10 cellular contexts compared by ENCODE assay signal in the genomic region with DNA sequence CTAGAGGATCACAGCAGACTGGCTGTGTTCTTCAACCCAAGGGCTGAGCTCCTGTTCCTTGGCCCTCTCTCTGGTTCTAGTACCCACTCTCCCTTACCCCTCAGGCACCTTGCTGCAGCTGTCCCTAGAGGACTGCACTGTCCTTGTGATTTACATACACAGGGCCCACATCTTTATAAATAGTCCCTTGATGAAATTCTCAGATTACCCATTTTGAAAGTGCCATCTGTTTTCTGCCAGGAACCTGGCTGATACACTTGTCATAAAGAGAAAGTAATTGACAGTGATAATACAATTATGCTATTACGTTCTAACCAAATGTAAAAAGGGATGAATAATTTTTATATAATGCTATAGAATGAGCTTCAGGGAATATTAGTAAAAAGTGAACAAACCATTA. TPM values are rescaled to one million over a fixed set of nuclear protein-coding genes. Genes with fewer than 3 reads are reported as not detected.
DNase-seq lines count a peak whose midpoint lies in the region; ATAC-seq and TF ChIP-seq lines count a peak whose summit lies in the region.
"Had no signal": no experiment of that assay in that cellular context is flagged by ENCODE, and none has a peak within 500 bp of the region (broad histone marks: within the 10 kb centered on the region; RNA-seq: fewer than 3 reads in every experiment).

No MANE protein-coding gene starts in this region.

- TF ChIP-seq CTCF in parathyroid adenoma (IDR thresholded peaks at IDR 0.05) (no peak), gastroesophageal sphincter (IDR thresholded peaks at IDR 0.05) (no peak)

- POLR2A ChIA-PET in T-cell (lab: Charles Lee): interaction anchor here in 1 of 2 donors (0.6 kb wide), 1 partner anchor 271 kb away, joined by 3 read pairs; no protein-coding TSS in a partner anchor

- no peaks in the 10 kb centered on the region for H3K27me3 ChIP-seq in parathyroid adenoma (ENCODE audit: control insufficient read depth, insufficient read depth, low read length)
- H3K27me3 ChIP-seq in gastroesophageal sphincter: no peaks in the 10 kb centered on the region
- H3K27me3 ChIP-seq: hepatocyte had no signal

- no peaks in the 10 kb centered on the region for H3K36me3 Mint-ChIP-seq in T-cell

- peak; percentile 93 for ATAC-seq in GM18909 (IDR thresholded peaks at IDR 0.05; ENCODE audit: poor library complexity, unreplicated experiment)
- peak; percentile 98 for ATAC-seq in HG02763 (IDR thresholded peaks at IDR 0.05; ENCODE audit: unreplicated experiment)
- ATAC-seq in T-cell (replicated peaks in 1 of 4): no peak
- ATAC-seq in gastroesophageal sphincter: no peak

- H3K9me3 Mint-ChIP-seq in T-cell: no peaks in the 10 kb centered on the region

- H3K27ac Mint-ChIP-seq in T-cell: no peak overlapping the region

- CTCF ChIA-PET in T-cell (lab: Charles Lee): interaction anchor here in 1 of 2 donors (0.6 kb wide), 1 partner anchor 47 kb away, joined by 3 read pairs; no protein-coding TSS in a partner anchor

- H3K27ac ChIP-seq in parathyroid adenoma (peak overlapping the region; percentile 64), gastroesophageal sphincter (peak overlapping the region in 1 of 4 donors; percentile 25)
- H3K27ac ChIP-seq: hepatocyte had no signal

- H3K4me1 ChIP-seq in parathyroid adenoma: peaks cover 33% of the 10 kb centered on the region
- peaks cover 0 to 25% (median 4%) of the 10 kb centered on the region in 3 donors for H3K4me1 ChIP-seq in gastroesophageal sphincter

- no peak overlapping the region for H3K9ac ChIP-seq in parathyroid adenoma

- H3K27me3 Mint-ChIP-seq in T-cell: peaks cover 0 to 3% of the 10 kb centered on the region in 2 donors

- H3K9me3 ChIP-seq in parathyroid adenoma (ENCODE audit: control insufficient read depth, low read length): no peaks in the 10 kb centered on the region
- H3K9me3 ChIP-seq in gastroesophageal sphincter: no peaks in the 10 kb centered on the region

- TF ChIP-seq EP300 in gastroesophageal sphincter (IDR thresholded peaks at IDR 0.05): no peak

- no peak overlapping the region for H3K4me3 Mint-ChIP-seq in T-cell

- no peaks in the 10 kb centered on the region for H3K4me1 Mint-ChIP-seq in T-cell

- H3K4me3 ChIP-seq in parathyroid adenoma (ENCODE audit: low read depth, low read length) (no peak overlapping the region), gastroesophageal sphincter (no peak overlapping the region)
- H3K4me3 ChIP-seq: hepatocyte had no signal

- WGBS in gastroesophageal sphincter (ENCODE audit: low coverage in 1 of 2), 2 donors: 50 to 69% methylated on average over 1 of the region's 1 CpG

- H3K79me2 ChIP-seq in parathyroid adenoma: no peaks in the 10 kb centered on the region
- H3K79me2 ChIP-seq: hepatocyte had no signal

- no peak overlapping the region for H3K4me2 ChIP-seq in parathyroid adenoma (ENCODE audit: low read length)
- H3K4me2 ChIP-seq: hepatocyte had no signal

- TF ChIP-seq POLR2A in gastroesophageal sphincter (IDR thresholded peaks at IDR 0.05): no peak

- DNase-seq in NCI-H1436 (lab: John Stamatoyannopoulos, UW): peak; percentile 75
- no peak for DNase-seq in NOMO-1 (lab: John Stamatoyannopoulos, UW; ENCODE audit: unreplicated experiment in 2 of 2)
- no peak for DNase-seq in T-cell
- DNase-seq in A172 (ENCODE audit: low spot score): no peak
- DNase-seq: stimulated activated naive CD4-positive, alpha-beta T cell had no signal

- no peaks in the 10 kb centered on the region for H3K36me3 ChIP-seq in parathyroid adenoma (ENCODE audit: control insufficient read depth, insufficient read depth, low read length)
- H3K36me3 ChIP-seq in gastroesophageal sphincter: no peaks in the 10 kb centered on the region

- peak overlapping the region; percentile 68 for H2AFZ ChIP-seq in parathyroid adenoma

RNA-seq across cellular contexts. Expression of gene SPARC, which starts 16.5 kb away (rescaled TPM):
- total RNA-seq in T-cell (1 to 10 TPM in 4 of 5 donors, not detected in 1; 4.1 to 8.6 (median 5.2) TPM), gastroesophageal sphincter (100 to 1,000 TPM; 194 to 521 (median 352) TPM)
- total RNA-seq in A172 (2014; rRNA removed; shearing (Covaris generic)): 3,811 and 5,357 TPM in 2 replicates

RNA-seq across cellular contexts. Expression of gene ATOX1, which starts 55.2 kb away (rescaled TPM):
- total RNA-seq in T-cell: 10 to 100 TPM; 21.4 to 33.8 (median 30.9) TPM
- total RNA-seq in A172 (2014; rRNA removed; shearing (Covaris generic)): 144 and 233 TPM in 2 replicates
- 100 to 1,000 TPM in 1 of 4 donors, 10 to 100 TPM in 3; 61.6 to 145 (median 74.6) TPM for total RNA-seq in gastroesophageal sphincter

Comparison
In these comparisons a context has a peak if more than half of its experiments do, and no peak if none do; other contexts are left out.
1. ATAC-seq: peak in GM18909 (single experiment) and HG02763 (single experiment); none in T-cell (0 of 4) and gastroesophageal sphincter (single experiment).
2. RNA of gene SPARC, which starts 16.5 kb away (total RNA-seq): 3,811 to 5,357 TPM in A172 and 194 to 521 TPM in gastroesophageal sphincter; 4.1 to 8.6 TPM in T-cell; every median in the first group is over 10 times any median in the second.